ENCODE assay signal across 15 cellular contexts in genomic region chr13:39450176-39450575, GRCh38.
A peak's percentile ranks its signal among the peaks of the same experiment; 100 is the strongest.
DNase-seq lines count a peak whose midpoint lies in the region; ATAC-seq and TF ChIP-seq lines count a peak whose summit lies in the region.
"Had no signal": no experiment of that assay in that cellular context is flagged by ENCODE, and none has a peak within 500 bp of the region (broad histone marks: within the 10 kb centered on the region; RNA-seq: fewer than 3 reads in every experiment).

No MANE protein-coding gene starts in this region.

- no peak overlapping the region for H2AFZ ChIP-seq in OCI-LY3 (ENCODE audit: low read depth, low read length)
- H2AFZ ChIP-seq: GM23338 had no signal

- H3K4me3 ChIP-seq in OCI-LY3 (ENCODE audit: low read length) = no peak overlapping the region
- no peak overlapping the region for H3K4me3 ChIP-seq in stomach
- H3K4me3 ChIP-seq: GM23338, K562 had no signal

- H4K20me1 ChIP-seq in OCI-LY3 (ENCODE audit: insufficient read depth, low read length) = no peaks in the 10 kb centered on the region

- H3K9me3 ChIP-seq in OCI-LY3 (ENCODE audit: insufficient read depth, low read length) = no peaks in the 10 kb centered on the region
- no peaks in the 10 kb centered on the region for H3K9me3 ChIP-seq in stomach
- H3K9me3 ChIP-seq: Caco-2 had no signal

- DNase-seq in DMS 273 (lab: John Stamatoyannopoulos, UW; ENCODE audit: unreplicated experiment) (peak; percentile 13), DMS 273 treated with DMSO at 0.1 percent for 48 hours (lab: John Stamatoyannopoulos, UW) (no peak), NCI-H510A (lab: John Stamatoyannopoulos, UW) (no peak), stomach (no peak), NOMO-1 treated with dmso at 0.1 percent for 144 hours (lab: John Stamatoyannopoulos, UW; ENCODE audit: unreplicated experiment) (no peak)
- DNase-seq: Caco-2; CD8-positive, alpha-beta T cell; H7; Karpas-422 had no signal

- H3K27me3 ChIP-seq in OCI-LY3 (ENCODE audit: low read depth, low read length) = no peaks in the 10 kb centered on the region
- no peaks in the 10 kb centered on the region for H3K27me3 ChIP-seq in stomach

- TF ChIP-seq EP300 in stomach (IDR thresholded peaks at IDR 0.05) = no peak

- H3K9ac ChIP-seq in OCI-LY3 (ENCODE audit: low read length) = no peak overlapping the region

- peaks cover 31% of the 10 kb centered on the region for H3K4me1 ChIP-seq in OCI-LY3 (ENCODE audit: low read length)
- peaks cover 0 to 34% (median 13%) of the 10 kb centered on the region in 4 donors for H3K4me1 ChIP-seq in stomach
- H3K4me1 ChIP-seq: Caco-2 had no signal

- H3K79me2 ChIP-seq in OCI-LY3 (ENCODE audit: low read length) = peaks cover 3% of the 10 kb centered on the region; the same call in 1 of the 2 replicates

- ATAC-seq in HG02759 (IDR thresholded peaks at IDR 0.05; ENCODE audit: unreplicated experiment) (peak; percentile 60), HG03442 (IDR thresholded peaks at IDR 0.05; ENCODE audit: unreplicated experiment) (no peak)
- ATAC-seq: CD8-positive, alpha-beta T cell; GM23338; K562 had no signal

- TF ChIP-seq POLR2A in stomach (IDR thresholded peaks at IDR 0.05) = no peak

- TF ChIP-seq CTCF in OCI-LY3 (IDR thresholded peaks at IDR 0.05; ENCODE audit: low read depth, low read length) (no peak), stomach (IDR thresholded peaks at IDR 0.05) (no peak)

- no peaks in the 10 kb centered on the region for H3K36me3 ChIP-seq in OCI-LY3 (replicated peaks; ENCODE audit: low read depth, low read length)
- no peaks in the 10 kb centered on the region for H3K36me3 ChIP-seq in stomach

- H3K4me2 ChIP-seq in OCI-LY3 (ENCODE audit: low read length) = peak overlapping the region; percentile 36
- H3K4me2 ChIP-seq: GM23338 had no signal

- intact Hi-C loops in stomach (cut with DNase I; ENCODE audit: low total_unique reads) = no loop called here

- H3K27ac ChIP-seq in OCI-LY3 (ENCODE audit: low read length) = no peak overlapping the region
- H3K27ac ChIP-seq in stomach = no peak overlapping the region
- H3K27ac ChIP-seq: 22Rv1 had no signal
